ENCODE assay signal across 1 cellular context in genomic region chr13:75445717-75446529, GRCh38.
TF ChIP-seq lines count a peak whose summit lies in the region.

No MANE protein-coding gene starts in this region.

TF ChIP-seq in SK-N-SH, 30 proteins besides CTCF, POLR2A, EP300 and RAD21 (continued from another document):
- TF ChIP-seq REST (IDR thresholded peaks at IDR 0.05; ENCODE audit: low read depth, low read length): no peak
- no peak for TF ChIP-seq CHD2 (IDR thresholded peaks at IDR 0.05; ENCODE audit: low read length, partially characterized antibody)
- TF ChIP-seq NFIC (IDR thresholded peaks at IDR 0.05; ENCODE audit: borderline replicate concordance): no peak
- no peak for TF ChIP-seq GABPA (IDR thresholded peaks at IDR 0.05; ENCODE audit: low read depth)
- peak; percentile 45; the same call in 1 of the 2 replicates for TF ChIP-seq FOSL2 (IDR thresholded peaks at IDR 0.05; ENCODE audit: borderline replicate concordance, low read depth)
- TF ChIP-seq TCF12 (IDR thresholded peaks at IDR 0.05): peak; percentile 69
- TF ChIP-seq TEAD4 (IDR thresholded peaks at IDR 0.05; ENCODE audit: borderline replicate concordance, insufficient read depth): 0 out of 2 replicates have a peak, but pooled peaks have one; percentile 23
- no peak for TF ChIP-seq SIN3A (IDR thresholded peaks at IDR 0.05; ENCODE audit: borderline replicate concordance, low read depth, low read length)
- TF ChIP-seq RFX5 (IDR thresholded peaks at IDR 0.05; ENCODE audit: low read length): no peak
